1 cellular context compared by ENCODE assay signal in genomic region chr2:31233216-31233615, GRCh38.
TF ChIP-seq lines count a peak whose summit lies in the region.

No MANE protein-coding gene starts in this region.

TF ChIP-seq in HepG2, 621 proteins besides CTCF, POLR2A, EP300 and RAD21:
- TF ChIP-seq ZZZ3 (CRISPR knock-in tag; IDR thresholded peaks at IDR 0.05; ENCODE audit: borderline replicate concordance), result no peak
- TF ChIP-seq NONO (IDR thresholded peaks at IDR 0.05), result no peak
- no peak for TF ChIP-seq NONO (CRISPR knock-in tag; conservative IDR thresholded peaks at IDR 0.05)
- TF ChIP-seq, protein P1, sequence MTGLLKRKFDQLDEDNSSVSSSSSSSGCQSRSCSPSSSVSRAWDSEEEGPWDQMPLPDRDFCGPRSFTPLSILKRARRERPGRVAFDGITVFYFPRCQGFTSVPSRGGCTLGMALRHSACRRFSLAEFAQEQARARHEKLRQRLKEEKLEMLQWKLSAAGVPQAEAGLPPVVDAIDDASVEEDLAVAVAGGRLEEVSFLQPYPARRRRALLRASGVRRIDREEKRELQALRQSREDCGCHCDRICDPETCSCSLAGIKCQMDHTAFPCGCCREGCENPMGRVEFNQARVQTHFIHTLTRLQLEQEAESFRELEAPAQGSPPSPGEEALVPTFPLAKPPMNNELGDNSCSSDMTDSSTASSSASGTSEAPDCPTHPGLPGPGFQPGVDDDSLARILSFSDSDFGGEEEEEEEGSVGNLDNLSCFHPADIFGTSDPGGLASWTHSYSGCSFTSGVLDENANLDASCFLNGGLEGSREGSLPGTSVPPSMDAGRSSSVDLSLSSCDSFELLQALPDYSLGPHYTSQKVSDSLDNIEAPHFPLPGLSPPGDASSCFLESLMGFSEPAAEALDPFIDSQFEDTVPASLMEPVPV (CRISPR knock-in tag; IDR thresholded peaks at IDR 0.05), result no peak
- no peak for TF ChIP-seq JUND (CRISPR knock-in tag; IDR thresholded peaks at IDR 0.05)
